ENCODE assay signal across 9 cellular contexts in genomic region chr19:14370169-14370998, GRCh38. TPM values are rescaled to one million over a fixed set of nuclear protein-coding genes. Genes with fewer than 3 reads are reported as not detected.
DNase-seq lines count a peak whose midpoint lies in the region; ATAC-seq, FAIRE-seq and TF ChIP-seq lines count a peak whose summit lies in the region.
"Had no signal": no experiment of that assay in that cellular context is flagged by ENCODE, and none has a peak within 500 bp of the region (broad histone marks: within the 10 kb centered on the region; RNA-seq: fewer than 3 reads in every experiment).

No MANE protein-coding gene starts in this region.

- H3K9me3 ChIP-seq in T-helper 17 cell (ENCODE audit: control insufficient read depth, low read length, poor library complexity, severe bottlenecking) (no peaks in the 10 kb centered on the region), duodenal mucosa (ENCODE audit: control insufficient read depth in 1 of 2, low read length in 2 of 2) (no peaks in the 10 kb centered on the region), spleen (no peaks in the 10 kb centered on the region)

- no peak for FAIRE-seq in GM12892 (lab: Jason Lieb, UNC)

- peak overlapping the region; percentile 100 for H3K27ac Mint-ChIP-seq in T-helper 17 cell

- intact Hi-C loops in spleen (cut with DNase I; ENCODE audit: low total_unique reads) = no loop called here

- ATAC-seq in T-helper 17 cell (peak; percentile 29), HG03520 (IDR thresholded peaks at IDR 0.05; ENCODE audit: unreplicated experiment) (no peak)

- H3K27me3 Mint-ChIP-seq in T-helper 17 cell = no peaks in the 10 kb centered on the region

- H3K4me1 ChIP-seq in duodenal mucosa (ENCODE audit: control insufficient read depth in 1 of 2, insufficient read depth in 2 of 2, low read length in 2 of 2) = peaks cover 13 to 26% of the 10 kb centered on the region in 2 donors
- H3K4me1 ChIP-seq in spleen = peaks cover 76 to 100% (median 96%) of the 10 kb centered on the region in 6 donors

- TF ChIP-seq POLR2A in GM18526 (IDR thresholded peaks at IDR 0.05; ENCODE audit: extremely low read depth, insufficient read length) (peak; percentile 3), spleen (IDR thresholded peaks at IDR 0.05) (no peak), GM12892 (IDR thresholded peaks at IDR 0.05; ENCODE audit: low read depth, low read length) (no peak)

- H3K27ac ChIP-seq in duodenal mucosa (ENCODE audit: low read depth, low read length) (peak overlapping the region; percentile 71), spleen (peak overlapping the region; percentile 91 to 98 (median 94))

- H3K36me3 Mint-ChIP-seq in T-helper 17 cell (ENCODE audit: low read depth) = peaks cover 2% of the 10 kb centered on the region

- no peaks in the 10 kb centered on the region for H3K27me3 ChIP-seq in duodenal mucosa (ENCODE audit: control insufficient read depth in 1 of 2, insufficient read depth in 2 of 2, low read length in 2 of 2)
- H3K27me3 ChIP-seq in spleen (replicated peaks in 1 of 7) = no peaks in the 10 kb centered on the region

- TF ChIP-seq CTCF in spleen (IDR thresholded peaks at IDR 0.05 in 8 of 11, conservative IDR thresholded peaks at IDR 0.05 in 3 of 11) = no peak

- peak overlapping the region; percentile 86 for H3K4me3 Mint-ChIP-seq in T-helper 17 cell

- H3K4me3 ChIP-seq in duodenal mucosa (ENCODE audit: low read depth in 1 of 2, low read length in 2 of 2) = peak overlapping the region in 1 of 2 donors; percentile 37
- peak overlapping the region in 5 of 8 donors; percentile 10 to 43 (median 19) for H3K4me3 ChIP-seq in spleen

- peaks cover 42% of the 10 kb centered on the region for H3K4me1 Mint-ChIP-seq in T-helper 17 cell

- 9 to 18% (median 15%) methylated on average over 19 of the region's 19 CpGs for WGBS in spleen, 5 donors

- peak overlapping the region in 1 of 2 donors; percentile 29 for H3K9ac ChIP-seq in duodenal mucosa (ENCODE audit: low read depth in 1 of 2, low read length in 2 of 2)

- H3K36me3 ChIP-seq in duodenal mucosa (ENCODE audit: control insufficient read depth in 1 of 2, insufficient read depth in 2 of 2, low read length in 2 of 2) (no peaks in the 10 kb centered on the region), spleen (no peaks in the 10 kb centered on the region)

- DNase-seq in T-helper 17 cell (peak in 2 of 3 donors; percentile 40 to 59), spleen (peak; percentile 89), GM12892 (ENCODE audit: insufficient read length) (no peak), NCI-H2171 (lab: John Stamatoyannopoulos, UW) (no peak), DMS 273 treated with DMSO at 0.1 percent for 48 hours (lab: John Stamatoyannopoulos, UW) (no peak)
- DNase-seq: islet precursor cell had no signal

RNA-seq across cellular contexts. Expression of gene ADGRE5, which starts 10.9 kb away (rescaled TPM):
- 1,000 to 10,000 TPM; 1,097 to 1,799 TPM for total RNA-seq in T-helper 17 cell
- total RNA-seq in spleen = 100 to 1,000 TPM; 190 to 455 (median 280) TPM
- polyA plus RNA-seq in spleen = 10 to 100 TPM; 42.8 to 87.8 (median 55.7) TPM
- polyA plus RNA-seq in GM12892 (2012; ENCODE audit: missing spikeins) = 45.4 TPM

RNA-seq across cellular contexts. Expression of gene DDX39A, which starts 48.8 kb away (rescaled TPM):
- total RNA-seq in T-helper 17 cell = 100 to 1,000 TPM; 276 to 284 TPM
- total RNA-seq in spleen = 100 to 1,000 TPM in 6 of 7 donors, 10 to 100 TPM in 1; 81.8 to 155 (median 124) TPM
- polyA plus RNA-seq in spleen = 100 to 1,000 TPM; 176 to 267 (median 248) TPM
- polyA plus RNA-seq in GM12892 (2012; ENCODE audit: missing spikeins) = 79.3 TPM

Comparison
In these comparisons a context has a peak if more than half of its experiments do, and no peak if none do; other contexts are left out.
1. DNase-seq: peak in T-helper 17 cell (2 of 3) and spleen (single experiment); none in GM12892 (single experiment), NCI-H2171 (single experiment) and DMS 273 treated with DMSO at 0.1 percent for 48 hours (single experiment).